Comparison of ENCODE assay signal across 29 cellular contexts in the genomic region with DNA sequence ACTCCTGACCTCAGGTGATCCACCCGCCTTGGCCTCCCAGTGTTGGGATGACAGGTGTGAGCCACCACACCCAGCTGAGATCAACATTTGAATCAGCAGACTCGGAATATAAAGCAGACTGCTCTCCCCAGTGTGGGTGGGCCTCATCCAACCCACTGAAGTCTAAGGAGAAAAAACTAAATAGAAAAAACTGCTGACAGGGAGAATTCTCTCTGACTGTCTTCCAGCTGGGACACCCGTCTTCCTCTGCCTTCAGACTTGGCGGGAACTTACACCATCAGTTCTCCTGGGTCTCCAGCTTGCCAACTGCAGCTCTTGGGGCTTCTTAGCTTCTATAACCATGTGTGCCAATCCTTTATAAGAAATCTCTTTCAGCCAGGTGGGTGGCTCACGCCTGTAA.
"Had no signal": no experiment of that assay in that cellular context is flagged by ENCODE, and none has a peak within 500 bp of the region (broad histone marks: within the 10 kb centered on the region; RNA-seq: fewer than 3 reads in every experiment).

No MANE protein-coding gene starts in this region.

- H3K27ac ChIP-seq: ascending aorta, brain microvascular endothelial cell, coronary artery had no signal

- H3K36me3 ChIP-seq: ascending aorta, brain microvascular endothelial cell had no signal

- H3K9me3 ChIP-seq: ascending aorta had no signal

- FAIRE-seq: bronchial epithelial cell, frontal cortex had no signal

- DNase-seq: activated CD4-positive, alpha-beta memory T cell treated with anti-CD3 and anti-CD28 coated beads for 36 hours; activated CD4-positive, alpha-beta T cell treated with anti-CD3 and anti-CD28 coated beads for 36 hours; activated CD4-positive, alpha-beta T cell treated with anti-CD3 and anti-CD28 coated beads, Interleukin-2, amount 10 ng/mL, durations not matched to agents 24 days and 14 days; activated CD4-positive, CD25-positive, alpha-beta regulatory T cell; activated CD4-positive, CD25-positive, alpha-beta regulatory T cell treated with anti-CD3 and anti-CD28 coated beads, Interleukin-2, amount 50 U/mL, for 72 hours; activated CD8-positive, alpha-beta memory T cell treated with anti-CD3 and anti-CD28 coated beads, Interleukin-2, amount 10 ng/mL, durations not matched to agents 7 days and 5 days; activated CD8-positive, alpha-beta memory T cell treated with anti-CD3 and anti-CD28 coated beads, Interleukin-2, amount 50 U/mL, for 4 hours; activated CD8-positive, alpha-beta T cell treated with anti-CD3 and anti-CD28 coated beads, Interleukin-2, amount 10 ng/mL, durations not matched to agents 7 days and 5 days; activated gamma-delta T cell; activated naive CD4-positive, alpha-beta T cell; activated naive CD4-positive, alpha-beta T cell treated with anti-CD3 and anti-CD28 coated beads, Interleukin-2, amount 10 ng/mL, durations not matched to agents 7 days and 5 days; activated naive CD8-positive, alpha-beta T cell treated with anti-CD3 and anti-CD28 coated beads, Interleukin-2, amount 10 ng/mL, durations not matched to agents 7 days and 5 days; activated T-cell treated with anti-CD3 and anti-CD28 coated beads, Interleukin-2, amount 50 U/mL, for 1 hour; activated T-cell treated with anti-CD3 and anti-CD28 coated beads, Interleukin-2, amount 50 U/mL, for 48 hours; brain microvascular endothelial cell; dermis blood vessel endothelial cell; effector CD4-positive, alpha-beta T cell; effector memory CD8-positive, alpha-beta T cell; erythroblast; foreskin fibroblast; head of caudate nucleus; T-helper 1 cell; T-helper 17 cell; T1000 had no signal

- H3K27me3 ChIP-seq: ascending aorta, brain microvascular endothelial cell had no signal

- ATAC-seq: activated CD4-positive, alpha-beta T cell treated with anti-CD3 and anti-CD28 coated beads for 36 hours; activated CD8-positive, alpha-beta memory T cell treated with anti-CD3 and anti-CD28 coated beads, Interleukin-2, amount 10 ng/mL, durations not matched to agents 7 days and 5 days; activated CD8-positive, alpha-beta T cell treated with anti-CD3 and anti-CD28 coated beads, Interleukin-2, amount 10 ng/mL, durations not matched to agents 7 days and 5 days; activated naive CD4-positive, alpha-beta T cell treated with anti-CD3 and anti-CD28 coated beads, Interleukin-2, amount 50 U/mL, for 72 hours; effector memory CD8-positive, alpha-beta T cell; T-helper 17 cell had no signal

- H3K4me3 ChIP-seq: ascending aorta, coronary artery had no signal
